Comparison of ENCODE assay signal across 10 cellular contexts in genomic region chrX:111447298-111447697, GRCh38. TPM values are rescaled to one million over a fixed set of nuclear protein-coding genes. Genes with fewer than 3 reads are reported as not detected.
DNase-seq lines count a peak whose midpoint lies in the region; ATAC-seq and TF ChIP-seq lines count a peak whose summit lies in the region.
"Had no signal": no experiment of that assay in that cellular context is flagged by ENCODE, and none has a peak within 500 bp of the region (broad histone marks: within the 10 kb centered on the region; RNA-seq: fewer than 3 reads in every experiment).

No MANE protein-coding gene starts in this region.

- H3K4me3 ChIP-seq in neural progenitor cell = no peak overlapping the region
- H3K4me3 ChIP-seq in CD4-positive, alpha-beta memory T cell (ENCODE audit: low read length in 2 of 2) = no peak overlapping the region
- H3K4me3 ChIP-seq: BLaER1 treated with 17β-estradiol and CSF1 and Interleukin-3, amounts not matched to agents 10 nM and 100 nM had no signal

- no peak overlapping the region for H3K4me2 ChIP-seq in neural progenitor cell

- H3K9me3 ChIP-seq in neural progenitor cell (ENCODE audit: low read depth) = no peaks in the 10 kb centered on the region
- no peaks in the 10 kb centered on the region for H3K9me3 ChIP-seq in CD4-positive, alpha-beta memory T cell (ENCODE audit: control insufficient read depth in 1 of 2, low read length in 2 of 2)
- H3K9me3 ChIP-seq: BLaER1 treated with 17β-estradiol and CSF1 and Interleukin-3, amounts not matched to agents 10 nM and 100 nM had no signal

- H3K79me2 ChIP-seq in neural progenitor cell (ENCODE audit: low read depth) = no peaks in the 10 kb centered on the region

- no peaks in the 10 kb centered on the region for H3F3A ChIP-seq in neural progenitor cell (ENCODE audit: low read depth)

- CTCF ChIA-PET in CD4-positive, alpha-beta memory T cell (lab: Charles Lee; ENCODE audit: partially characterized antibody) = no interaction called here

- H3K4me1 Mint-ChIP-seq in activated naive CD8-positive, alpha-beta T cell treated with anti-CD3 and anti-CD28 coated beads for 36 hours = no peaks in the 10 kb centered on the region
- peaks cover 8% of the 10 kb centered on the region for H3K4me1 Mint-ChIP-seq in neural progenitor cell
- H3K4me1 Mint-ChIP-seq in CD4-positive, alpha-beta memory T cell = peaks cover 0 to 2% (median 0%) of the 10 kb centered on the region in 4 donors
- H3K4me1 Mint-ChIP-seq: memory B cell had no signal

- H3K36me3 Mint-ChIP-seq in activated naive CD8-positive, alpha-beta T cell treated with anti-CD3 and anti-CD28 coated beads for 36 hours = no peaks in the 10 kb centered on the region
- H3K36me3 Mint-ChIP-seq in neural progenitor cell = no peaks in the 10 kb centered on the region
- H3K36me3 Mint-ChIP-seq in CD4-positive, alpha-beta memory T cell = no peaks in the 10 kb centered on the region
- H3K36me3 Mint-ChIP-seq: memory B cell had no signal

- H3K36me3 ChIP-seq in neural progenitor cell = no peaks in the 10 kb centered on the region
- H3K36me3 ChIP-seq in CD4-positive, alpha-beta memory T cell (ENCODE audit: insufficient read depth, low read length) = no peaks in the 10 kb centered on the region
- H3K36me3 ChIP-seq: BLaER1 treated with 17β-estradiol and CSF1 and Interleukin-3, amounts not matched to agents 10 nM and 100 nM had no signal

- no peak overlapping the region for H3K27ac ChIP-seq in neural progenitor cell
- no peak overlapping the region for H3K27ac ChIP-seq in CD4-positive, alpha-beta memory T cell (ENCODE audit: low read depth, low read length)
- H3K27ac ChIP-seq: BLaER1 treated with 17β-estradiol and CSF1 and Interleukin-3, amounts not matched to agents 10 nM and 100 nM had no signal

- H3K27ac Mint-ChIP-seq in activated naive CD8-positive, alpha-beta T cell treated with anti-CD3 and anti-CD28 coated beads for 36 hours = no peak overlapping the region
- no peak overlapping the region for H3K27ac Mint-ChIP-seq in neural progenitor cell
- H3K27ac Mint-ChIP-seq in CD4-positive, alpha-beta memory T cell = no peak overlapping the region
- H3K27ac Mint-ChIP-seq: memory B cell had no signal

- no peak overlapping the region for H3K9ac ChIP-seq in neural progenitor cell
- H3K9ac ChIP-seq: BLaER1 treated with 17β-estradiol and CSF1 and Interleukin-3, amounts not matched to agents 10 nM and 100 nM had no signal

- DNase-seq in activated CD4-positive, alpha-beta T cell treated with anti-CD3 and anti-CD28 coated beads for 48 hours = peak; percentile 11
- DNase-seq in activated CD4-positive, alpha-beta T cell treated with anti-CD3 and anti-CD28 coated beads for 4 hours = no peak
- DNase-seq in NCI-H1930 (lab: John Stamatoyannopoulos, UW) (peak; percentile 4 to 9), neural progenitor cell (ENCODE audit: low spot score) (peak; percentile 81)
- peak; percentile 1 for DNase-seq in activated naive CD8-positive, alpha-beta T cell treated with anti-CD3 and anti-CD28 coated beads for 36 hours
- DNase-seq in CD4-positive, alpha-beta memory T cell = no peak
- no peak for DNase-seq in NK-92 treated with Interleukin-12 subunit alpha and Interleukin-12 subunit beta, amount 100 ng/mL, for 24 hours (lab: John Stamatoyannopoulos, UW)

- no peaks in the 10 kb centered on the region for H4K20me1 ChIP-seq in neural progenitor cell (ENCODE audit: low read depth)

- no peaks in the 10 kb centered on the region for H3K27me3 ChIP-seq in neural progenitor cell
- no peaks in the 10 kb centered on the region for H3K27me3 ChIP-seq in CD4-positive, alpha-beta memory T cell (ENCODE audit: insufficient read depth, low read length)

- peak; percentile 73 for ATAC-seq in HG02759 (IDR thresholded peaks at IDR 0.05; ENCODE audit: unreplicated experiment)

- POLR2A ChIA-PET in CD4-positive, alpha-beta memory T cell (lab: Charles Lee; ENCODE audit: partially characterized antibody) = no interaction called here

- H2AFZ ChIP-seq in neural progenitor cell (replicated peaks) = peak overlapping the region; percentile 73

- intact Hi-C loops in CD4-positive, alpha-beta memory T cell (cut with micrococcal nuclease) = loop anchor here (5.0 kb wide), 1 partner anchor 455 kb away; no protein-coding TSS in a partner anchor

- H3K27me3 Mint-ChIP-seq in activated naive CD8-positive, alpha-beta T cell treated with anti-CD3 and anti-CD28 coated beads for 36 hours = peaks cover 8% of the 10 kb centered on the region
- peaks cover 2% of the 10 kb centered on the region for H3K27me3 Mint-ChIP-seq in neural progenitor cell (ENCODE audit: insufficient read depth, low read depth)
- H3K27me3 Mint-ChIP-seq in CD4-positive, alpha-beta memory T cell = peaks cover 1 to 5% of the 10 kb centered on the region in 2 donors

- peak; percentile 75 for TF ChIP-seq CTCF in neural progenitor cell (IDR thresholded peaks at IDR 0.05)

- H3K4me1 ChIP-seq in neural progenitor cell = peaks cover 7% of the 10 kb centered on the region
- H3K4me1 ChIP-seq in CD4-positive, alpha-beta memory T cell (ENCODE audit: insufficient read depth, low read length) = no peaks in the 10 kb centered on the region

- H3K9me3 Mint-ChIP-seq in activated naive CD8-positive, alpha-beta T cell treated with anti-CD3 and anti-CD28 coated beads for 36 hours = no peaks in the 10 kb centered on the region
- no peaks in the 10 kb centered on the region for H3K9me3 Mint-ChIP-seq in neural progenitor cell
- H3K9me3 Mint-ChIP-seq in CD4-positive, alpha-beta memory T cell = no peaks in the 10 kb centered on the region
- H3K9me3 Mint-ChIP-seq: memory B cell had no signal

- H3K4me3 Mint-ChIP-seq in activated naive CD8-positive, alpha-beta T cell treated with anti-CD3 and anti-CD28 coated beads for 36 hours = no peak overlapping the region
- no peak overlapping the region for H3K4me3 Mint-ChIP-seq in neural progenitor cell
- no peak overlapping the region for H3K4me3 Mint-ChIP-seq in CD4-positive, alpha-beta memory T cell
- H3K4me3 Mint-ChIP-seq: memory B cell had no signal

RNA-seq across cellular contexts. Expression of gene DCX, which starts 35.3 kb away (rescaled TPM):
- total RNA-seq in activated naive CD8-positive, alpha-beta T cell treated with anti-CD3 and anti-CD28 coated beads for 36 hours = not detected
- total RNA-seq in neural progenitor cell (ENCODE audit: low replicate concordance) = 4.7 and 4.8 TPM in 2 replicates
- not detected for total RNA-seq in CD4-positive, alpha-beta memory T cell
- not detected for polyA plus RNA-seq in CD4-positive, alpha-beta memory T cell

Comparison
In these comparisons a context has a peak if more than half of its experiments do, and no peak if none do; other contexts are left out.
1. DNase-seq: peak in activated CD4-positive, alpha-beta T cell treated with anti-CD3 and anti-CD28 coated beads for 48 hours (single experiment), NCI-H1930 (2 of 2), activated naive CD8-positive, alpha-beta T cell treated with anti-CD3 and anti-CD28 coated beads for 36 hours (single experiment) and neural progenitor cell (single experiment); none in activated CD4-positive, alpha-beta T cell treated with anti-CD3 and anti-CD28 coated beads for 4 hours (0 of 2), CD4-positive, alpha-beta memory T cell (0 of 5) and NK-92 treated with Interleukin-12 subunit alpha and Interleukin-12 subunit beta, amount 100 ng/mL, for 24 hours (single experiment).